ENCODE assay signal across 14 cellular contexts in the genomic region with DNA sequence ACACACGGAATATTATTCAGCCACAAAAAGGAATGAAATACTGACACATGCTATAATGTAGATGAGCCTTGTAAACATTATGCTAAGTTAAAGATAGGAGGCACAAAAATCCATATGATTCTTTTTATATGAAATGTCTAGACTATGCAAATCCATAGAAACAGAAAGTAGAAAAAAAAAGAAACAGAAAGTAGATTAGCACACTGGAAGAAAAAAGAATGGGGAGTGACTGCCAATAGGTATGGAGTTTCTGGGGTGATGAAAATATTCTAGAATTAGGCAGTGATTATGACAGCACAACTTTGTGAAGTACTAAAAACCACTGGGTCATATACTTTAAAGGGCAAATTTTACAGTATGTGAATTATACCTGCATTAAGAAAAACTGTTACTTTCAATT. TPM values are rescaled to one million over a fixed set of nuclear protein-coding genes. Genes with fewer than 3 reads are reported as not detected.
A peak's percentile ranks its signal among the peaks of the same experiment; 100 is the strongest.
DNase-seq lines count a peak whose midpoint lies in the region; ATAC-seq lines count a peak whose summit lies in the region.
"Had no signal": no experiment of that assay in that cellular context is flagged by ENCODE, and none has a peak within 500 bp of the region (broad histone marks: within the 10 kb centered on the region; RNA-seq: fewer than 3 reads in every experiment).

No MANE protein-coding gene starts in this region.

- no peaks in the 10 kb centered on the region for H3K9me3 Mint-ChIP-seq in activated naive CD4-positive, alpha-beta T cell treated with anti-CD3 and anti-CD28 coated beads, Interleukin-2, amount 50 U/mL, for 72 hours

- peaks cover 0 to 21% of the 10 kb centered on the region in 2 donors for H3K36me3 Mint-ChIP-seq in activated naive CD4-positive, alpha-beta T cell treated with anti-CD3 and anti-CD28 coated beads, Interleukin-2, amount 50 U/mL, for 72 hours

- ATAC-seq in GM18502 (IDR thresholded peaks at IDR 0.05; ENCODE audit: poor library complexity, unreplicated experiment) = peak; percentile 71
- peak; percentile 85 for ATAC-seq in GM19395 (IDR thresholded peaks at IDR 0.05; ENCODE audit: unreplicated experiment)
- peak; percentile 74 for ATAC-seq in HG03342 (IDR thresholded peaks at IDR 0.05; ENCODE audit: unreplicated experiment)
- peak; percentile 59 to 63 for ATAC-seq in activated naive CD4-positive, alpha-beta T cell treated with anti-CD3 and anti-CD28 coated beads, Interleukin-2, amount 50 U/mL, for 72 hours
- ATAC-seq in GM21786 (IDR thresholded peaks at IDR 0.05; ENCODE audit: unreplicated experiment) = no peak

- no peak for DNase-seq in activated naive CD4-positive, alpha-beta T cell treated with anti-CD3 and anti-CD28 coated beads, Interleukin-2, amount 50 U/mL, for 72 hours (ENCODE audit: low spot score in 2 of 2)
- DNase-seq in DMS79 treated with DMSO at 0.1 percent for 48 hours (lab: John Stamatoyannopoulos, UW) = no peak
- DNase-seq in T-helper 9 cell = no peak
- no peak for DNase-seq in NCI-H748 treated with DMSO at 0.1 percent for 48 hours (lab: John Stamatoyannopoulos, UW)
- DNase-seq: cortex of kidney, mammary epithelial cell, NCI-H1436, NCI-H69, SJCRH30, tibial artery had no signal

- no peak overlapping the region for H3K27ac Mint-ChIP-seq in activated naive CD4-positive, alpha-beta T cell treated with anti-CD3 and anti-CD28 coated beads, Interleukin-2, amount 50 U/mL, for 72 hours

RNA-seq across cellular contexts. Expression of gene HERPUD2, which starts 13.3 kb away (rescaled TPM):
- 10 to 100 TPM; 21.9 to 22.3 TPM for total RNA-seq in activated naive CD4-positive, alpha-beta T cell treated with anti-CD3 and anti-CD28 coated beads, Interleukin-2, amount 50 U/mL, for 72 hours
